In genomic region chr20:56392282-56393132, GRCh38 we compare ENCODE assay signal across 8 cellular contexts. TPM values are rescaled to one million over a fixed set of nuclear protein-coding genes. Genes with fewer than 3 reads are reported as not detected.
DNase-seq lines count a peak whose midpoint lies in the region; ATAC-seq, FAIRE-seq and TF ChIP-seq lines count a peak whose summit lies in the region.

CSTF1 (plus strand) TSS chr20:56392645; CDS start chr20:56395553, 2,908 bp downstream.

- intact Hi-C loops in HepG2 (cut with micrococcal nuclease; ENCODE audit: unreplicated experiment), result loop anchor here (1.0 to 2.0 kb wide), 4 partner anchors 32 to 144 kb away; partner anchors contain the start of genes MC3R and RTF2

- peak within 1 kb of the TSS; percentile 92 to 94 (median 93) for H3K4me3 ChIP-seq in HepG2 (replicated peaks in 1 of 3; ENCODE audit: insufficient read depth in 1 of 3, low read depth in 2 of 3, low read length in 3 of 3)

- ATAC-seq in GM19395 (IDR thresholded peaks at IDR 0.05; ENCODE audit: unreplicated experiment) (peak; percentile 95), HG03565 (IDR thresholded peaks at IDR 0.05; ENCODE audit: unreplicated experiment) (peak; percentile 91), HepG2 (peak; percentile 95)

- DNase-seq in C1 segment of cervical spinal cord (lab: John Stamatoyannopoulos, UW) (peak; percentile 86 to 100 (median 98)), NCI-H774 (lab: John Stamatoyannopoulos, UW) (peak; percentile 98), dermis microvascular lymphatic vessel endothelial cell (ENCODE audit: low read depth in 2 of 2) (peak; percentile 98 to 100), HepG2 (ENCODE audit: low spot score) (peak; percentile 100)
- peak; percentile 99 for DNase-seq in activated CD4-positive, alpha-beta T cell treated with anti-CD3 and anti-CD28 coated beads, Interleukin-2, amount 50 U/mL, for 4 hours
- peak; percentile 100 for DNase-seq in stimulated activated CD4-positive, alpha-beta T cell treated with anti-CD3 and anti-CD28 coated beads, Interleukin-4, amount 100 ng/mL, for 24 hours

- FAIRE-seq in HepG2 (lab: Jason Lieb, UNC), result peak; percentile 97

- BruUV-seq in HepG2 (replicated peaks; lab: Mats Ljungman, UMichigan), result TSS peak; percentile 57

- TF ChIP-seq EP300 in HepG2 (IDR thresholded peaks at IDR 0.05; ENCODE audit: low read depth in 2 of 2, low read length in 2 of 2), result peak; percentile 78 to 91; a peak in 3 of 4 replicates
- TF ChIP-seq EP300 in HepG2 (CRISPR knock-in tag; IDR thresholded peaks at IDR 0.05; ENCODE audit: borderline replicate concordance), result peak; percentile 91; the same call in 1 of the 2 replicates

- WGBS in HepG2 (ENCODE audit: low lambda C conversion rate), result under 1% methylated on average over 53 of the region's 57 CpGs

- peaks cover 0 to 4% of the 10 kb centered on the region in 2 experiments; a peak in 1 of 5 replicates for H3K27me3 ChIP-seq in HepG2 (ENCODE audit: control insufficient read depth in 1 of 2, insufficient read depth in 2 of 2, low read length in 2 of 2)

- TF ChIP-seq CTCF in HepG2 (CRISPR knock-in tag; IDR thresholded peaks at IDR 0.05), result peak; percentile 39; the same call in 1 of the 2 replicates

- peaks cover 17 to 45% of the 10 kb centered on the region in 2 experiments for H3K36me3 ChIP-seq in HepG2 (replicated peaks in 1 of 2; ENCODE audit: control insufficient read depth in 1 of 2, insufficient read depth in 2 of 2, low read length in 2 of 2)

- peak within 1 kb of the TSS; percentile 18 for H2AFZ ChIP-seq in HepG2 (ENCODE audit: low read length)

- no peaks in the 10 kb centered on the region for H4K20me1 ChIP-seq in HepG2 (ENCODE audit: insufficient read depth, low read length)

- H3K79me2 ChIP-seq in HepG2 (ENCODE audit: insufficient read depth, low read length), result peaks cover 69% of the 10 kb centered on the region

- in situ Hi-C loops in HepG2 (cut with HindIII; ENCODE audit: extremely low pct_ligation_motif_present, low pct_unique_long_range_greater_than_20kb), result no loop called here

- CTCF ChIA-PET in HepG2 (lab: Yijun Ruan, JAX; ENCODE audit: low intra/inter-chr PET ratio, low total read pairs), result no interaction called here

- H3K27ac ChIP-seq in HepG2 (ENCODE audit: extremely low read length, insufficient read depth, low read length), result peak within 1 kb of the TSS; percentile 88

- peak within 1 kb of the TSS; percentile 93 for H3K9ac ChIP-seq in HepG2 (ENCODE audit: insufficient read depth, low read depth, low read length)

- peak; percentile 60 to 85 for TF ChIP-seq POLR2A in HepG2 (IDR thresholded peaks at IDR 0.05; ENCODE audit: insufficient read depth in 1 of 2, low read depth in 2 of 2, low read length in 2 of 2)

- no peaks in the 10 kb centered on the region for H3K9me3 ChIP-seq in HepG2 (ENCODE audit: low read length)

- TF ChIP-seq RAD21 in HepG2 (CRISPR knock-in tag; IDR thresholded peaks at IDR 0.05), result peak; percentile 59

- POLR2A ChIA-PET in HepG2 (lab: Yijun Ruan, JAX), result interaction anchor here (0.6 to 4.1 kb wide), 14 partner anchors 8 to 921 kb away, joined by 3 to 91 read pairs (median 4); partner anchors contain the start of genes CASS4, FAM210B and RTF2

- H3K4me1 ChIP-seq in HepG2 (ENCODE audit: insufficient read depth, low read length), result peaks cover 50% of the 10 kb centered on the region

- peak within 1 kb of the TSS; percentile 94 for H3K4me2 ChIP-seq in HepG2 (ENCODE audit: low read depth, low read length)

TF ChIP-seq in HepG2, 621 proteins besides CTCF, POLR2A, EP300 and RAD21 (continues in another document):
- 0 out of 2 replicates have a peak, but pooled peaks have one; percentile 91 for TF ChIP-seq RNF219 (CRISPR knock-in tag; IDR thresholded peaks at IDR 0.05)
- peak; percentile 98 for TF ChIP-seq ATF1 (CRISPR knock-in tag; IDR thresholded peaks at IDR 0.05)
- peak; percentile 94 for TF ChIP-seq CENPT (CRISPR knock-in tag; IDR thresholded peaks at IDR 0.05; ENCODE audit: low read depth)
- peak; percentile 47 for TF ChIP-seq AGO2 (optimal IDR thresholded peaks at IDR 0.05; ENCODE audit: low read depth, low read length)
- no peak for TF ChIP-seq ZNF83 (CRISPR knock-in tag; IDR thresholded peaks at IDR 0.05; ENCODE audit: borderline replicate concordance)
- TF ChIP-seq HMGA1 (CRISPR knock-in tag; conservative IDR thresholded peaks at IDR 0.05), result no peak
- peak; percentile 97 for TF ChIP-seq ZNF607 (CRISPR knock-in tag; IDR thresholded peaks at IDR 0.05; ENCODE audit: borderline replicate concordance)
- peak; percentile 91; the same call in 1 of the 2 replicates for TF ChIP-seq ZNF136 (CRISPR knock-in tag; IDR thresholded peaks at IDR 0.05; ENCODE audit: low read depth)
- peak; percentile 89 for TF ChIP-seq TEAD3 (CRISPR knock-in tag; optimal IDR thresholded peaks at IDR 0.05; ENCODE audit: borderline replicate concordance)
- TF ChIP-seq SSRP1 (CRISPR knock-in tag; IDR thresholded peaks at IDR 0.05), result peak; percentile 91
- TF ChIP-seq THAP9 (CRISPR knock-in tag; IDR thresholded peaks at IDR 0.05; ENCODE audit: borderline replicate concordance), result peak; percentile 99
- peak; percentile 96 for TF ChIP-seq ZNF431 (CRISPR knock-in tag; IDR thresholded peaks at IDR 0.05; ENCODE audit: borderline replicate concordance, low read depth)
- TF ChIP-seq RORA (CRISPR knock-in tag; IDR thresholded peaks at IDR 0.05), result no peak
- TF ChIP-seq ZNF317 (CRISPR knock-in tag; IDR thresholded peaks at IDR 0.05), result peak; percentile 91
- TF ChIP-seq HNRNPK (IDR thresholded peaks at IDR 0.05; ENCODE audit: low read depth, low read length, poor library complexity, severe bottlenecking), result no peak
- peak; percentile 94; the same call in 1 of the 2 replicates for TF ChIP-seq ZBTB7A (CRISPR knock-in tag; IDR thresholded peaks at IDR 0.05)
- TF ChIP-seq IKZF1 (IDR thresholded peaks at IDR 0.05), result no peak
- no peak for TF ChIP-seq ZNF496 (CRISPR knock-in tag; IDR thresholded peaks at IDR 0.05; ENCODE audit: insufficient replicate concordance)

RNA-seq across cellular contexts. Expression of gene CSTF1, which starts in this region (rescaled TPM):
- 22.6 and 35.3 TPM in 2 replicates for total RNA-seq in dermis microvascular lymphatic vessel endothelial cell
- 70.9 and 105 TPM in 2 replicates for total RNA-seq in HepG2 (2016; rRNA removed; fragmentation: Illumina TruSeq; extraction: Trizol)
- 17.0 and 17.9 TPM in 2 replicates for total RNA-seq in HepG2 (2016; cell fraction: cytosol; rRNA removed; fragmentation: Illumina TruSeq; extraction: Trizol; ENCODE audit: low read depth)
- 72.4 and 104 TPM in 2 replicates for total RNA-seq in HepG2 (2016; cell fraction: insoluble cytoplasmic fraction; rRNA removed; fragmentation: Illumina TruSeq; extraction: Trizol)
- 37.3 and 42.3 TPM in 2 replicates for total RNA-seq in HepG2 (2016; cell fraction: membrane; rRNA removed; fragmentation: Illumina TruSeq; extraction: Trizol)
- total RNA-seq in HepG2 (2016; cell fraction: nucleus; rRNA removed; fragmentation: Illumina TruSeq; extraction: Trizol), result 53.7 and 58.2 TPM in 2 replicates
- polyA plus RNA-seq in HepG2 (2011; rRNA removed), result 67.9 and 100 TPM in 2 replicates
- 63.9 and 67.0 TPM in 2 replicates for polyA plus RNA-seq in HepG2 (2011; cell fraction: cytosol; rRNA removed)
- polyA plus RNA-seq in HepG2 (2011; cell fraction: nucleus; rRNA removed), result 63.5 and 65.1 TPM in 2 replicates
- polyA plus RNA-seq in HepG2 (2012), result 39.4 and 55.3 TPM in 2 replicates
- polyA plus RNA-seq in HepG2 (2016; cell fraction: cytosol; fragmentation: Illumina TruSeq; extraction: Trizol; ENCODE audit: low read depth), result 8.4 and 10.8 TPM in 2 replicates
- polyA plus RNA-seq in HepG2 (2016; cell fraction: insoluble cytoplasmic fraction; fragmentation: Illumina TruSeq; extraction: Trizol; ENCODE audit: low read depth), result 89.9 and 97.0 TPM in 2 replicates
- polyA plus RNA-seq in HepG2 (2016; cell fraction: membrane; fragmentation: Illumina TruSeq; extraction: Trizol; ENCODE audit: low read depth), result 17.6 and 17.8 TPM in 2 replicates
- 76.3 and 78.8 TPM in 2 replicates for polyA plus RNA-seq in HepG2 (2016; cell fraction: nucleus; fragmentation: Illumina TruSeq; extraction: Trizol; ENCODE audit: insufficient read depth, low read depth)
- polyA minus RNA-seq in HepG2 (2011; rRNA and poly(A)+ RNA removed; ENCODE audit: low replicate concordance), result 186 and 265 TPM in 2 replicates
- polyA minus RNA-seq in HepG2 (2011; cell fraction: cytosol; rRNA and poly(A)+ RNA removed), result 59.5 and 62.1 TPM in 2 replicates
- polyA minus RNA-seq in HepG2 (2011; cell fraction: nucleus; rRNA and poly(A)+ RNA removed), result 49.2 and 64.4 TPM in 2 replicates

Comparison
In these comparisons a context has a peak if more than half of its experiments do, and no peak if none do; other contexts are left out.
1. Peak in every context shown above with its lines: DNase-seq, ATAC-seq, H3K4me3 ChIP-seq and H3K27ac ChIP-seq.